In genomic region chr10:88113232-88113631, GRCh38 we compare ENCODE assay signal across 16 cellular contexts.
DNase-seq lines count a peak whose midpoint lies in the region; ATAC-seq, FAIRE-seq and TF ChIP-seq lines count a peak whose summit lies in the region.
"Had no signal": no experiment of that assay in that cellular context is flagged by ENCODE, and none has a peak within 500 bp of the region (broad histone marks: within the 10 kb centered on the region; RNA-seq: fewer than 3 reads in every experiment).

No MANE protein-coding gene starts in this region.

- intact Hi-C loops in HepG2 (cut with micrococcal nuclease; ENCODE audit: unreplicated experiment), result loop anchor here (10.0 kb wide), 3 partner anchors 138 to 442 kb away; no protein-coding TSS in a partner anchor

- WGBS in H1 (ENCODE audit: extremely low coverage in 1 of 2, insufficient coverage in 1 of 2, insufficient read length in 1 of 2, insufficient replicate concordance in 2 of 2, low coverage in 1 of 2, low lambda C conversion rate in 2 of 2, missing lambda C conversion rate in 1 of 2), 2 experiments, result 89% methylated on average over 1 of the region's 1 CpG; no CpG with 5 or more reads in 1 of the 2 experiments
- WGBS in HepG2 (ENCODE audit: low lambda C conversion rate), result 89% methylated on average over 1 of the region's 1 CpG

- H4K5ac ChIP-seq in H1 (ENCODE audit: insufficient read length, low read depth, low read length), result no peak overlapping the region

- no peak overlapping the region for H2AK5ac ChIP-seq in H1 (ENCODE audit: low read depth, low read length)

- H4K91ac ChIP-seq in H1 (replicated peaks; ENCODE audit: insufficient read length, low read length), result no peak overlapping the region

- no peak overlapping the region for H3K23ac ChIP-seq in H1 (ENCODE audit: insufficient read length)

- BruUV-seq in HepG2 (replicated peaks; lab: Mats Ljungman, UMichigan), result no TSS peak

- no peak overlapping the region for H2BK12ac ChIP-seq in H1 (ENCODE audit: low read depth, low read length)

- no peaks in the 10 kb centered on the region for H3K36me3 ChIP-seq in H1 (ENCODE audit: control insufficient read depth in 2 of 4, insufficient read depth in 4 of 4, low read length in 3 of 4)
- no peaks in the 10 kb centered on the region for H3K36me3 ChIP-seq in subcutaneous abdominal adipose tissue (ENCODE audit: control insufficient read depth in 5 of 5, insufficient read depth in 5 of 5, low read length in 5 of 5)
- no peaks in the 10 kb centered on the region for H3K36me3 ChIP-seq in WERI-Rb-1
- no peaks in the 10 kb centered on the region for H3K36me3 ChIP-seq in HepG2 (replicated peaks in 1 of 2; ENCODE audit: control insufficient read depth in 1 of 2, insufficient read depth in 2 of 2, low read length in 2 of 2)
- H3K36me3 ChIP-seq: upper lobe of right lung had no signal

- no peak overlapping the region for H3K14ac ChIP-seq in H1 (ENCODE audit: insufficient read length)

- no peak overlapping the region for H2BK15ac ChIP-seq in H1 (ENCODE audit: low read length)

- POLR2A ChIA-PET in H1 (lab: Charles Lee; ENCODE audit: partially characterized antibody) (no interaction called here), HepG2 (lab: Yijun Ruan, JAX) (no interaction called here)

- in situ Hi-C loops in KBM-7 (cut with MboI; ENCODE audit: low pct_unique_long_range_greater_than_20kb, low sequenced_read_pairs), result no loop called here
- in situ Hi-C loops in HepG2 (cut with HindIII; ENCODE audit: extremely low pct_ligation_motif_present, low pct_unique_long_range_greater_than_20kb), result loop anchor here (5.0 to 25.0 kb wide), 2 partner anchors 251 to 451 kb away; partner anchors contain the start of genes KLLN, PAPSS2 and PTEN

- DNase-seq in SIG-M5 treated with dmso at 0.1 percent for 504 hours (lab: John Stamatoyannopoulos, UW; ENCODE audit: unreplicated experiment) (peak; percentile 20), SIG-M5 (lab: John Stamatoyannopoulos, UW) (no peak), KBM-7 (peak; percentile 71), H1 (ENCODE audit: low read depth in 1 of 2, low spot score in 2 of 2) (no peak), WERI-Rb-1 (no peak), HepG2 (ENCODE audit: low spot score) (no peak)
- DNase-seq in activated CD4-positive, CD25-positive, alpha-beta regulatory T cell treated with anti-CD3 and anti-CD28 coated beads, Interleukin-2, amount 50 U/mL, for 72 hours, result no peak
- DNase-seq: activated naive CD4-positive, alpha-beta T cell treated with anti-CD3 and anti-CD28 coated beads, Interleukin-2, amount 50 U/mL, for 16 hours; dorsolateral prefrontal cortex; mammary epithelial cell; NCI-H2171; upper lobe of right lung had no signal

- H3K4me3 ChIP-seq in H1 (ENCODE audit: extremely low read depth in 1 of 4, insufficient read depth in 2 of 4, low read depth in 3 of 4, low read length in 4 of 4) (no peak overlapping the region), subcutaneous abdominal adipose tissue (ENCODE audit: low read depth in 1 of 5, low read length in 5 of 5) (no peak overlapping the region), WERI-Rb-1 (ENCODE audit: low read depth, low read length) (no peak overlapping the region), HepG2 (replicated peaks in 1 of 3; ENCODE audit: insufficient read depth in 1 of 3, low read depth in 2 of 3, low read length in 3 of 3) (no peak overlapping the region)
- H3K4me3 ChIP-seq: dorsolateral prefrontal cortex, upper lobe of right lung had no signal

- H2AFZ ChIP-seq in H1 (ENCODE audit: low read length), result no peak overlapping the region
- no peak overlapping the region for H2AFZ ChIP-seq in HepG2 (ENCODE audit: low read length)

- H4K20me1 ChIP-seq in H1 (replicated peaks in 1 of 2; ENCODE audit: control insufficient read depth in 1 of 2, insufficient read depth in 2 of 2, low read length in 2 of 2), result no peaks in the 10 kb centered on the region
- H4K20me1 ChIP-seq in HepG2 (ENCODE audit: insufficient read depth, low read length), result no peaks in the 10 kb centered on the region

- no peak overlapping the region for H3K56ac ChIP-seq in H1 (replicated peaks; ENCODE audit: insufficient read length, low read depth, low read length)

- H3K27ac ChIP-seq in H1 (ENCODE audit: low read depth, low read length) (no peak overlapping the region), subcutaneous abdominal adipose tissue (ENCODE audit: low read depth, low read length) (peak overlapping the region; percentile 21), WERI-Rb-1 (no peak overlapping the region), HepG2 (ENCODE audit: extremely low read length, insufficient read depth, low read length) (no peak overlapping the region)
- H3K27ac ChIP-seq: 22Rv1, dorsolateral prefrontal cortex, RWPE1, upper lobe of right lung had no signal

- H3K9me3 ChIP-seq in H1 (ENCODE audit: insufficient read depth in 2 of 2, low read depth in 1 of 2, low read length in 1 of 2), result no peaks in the 10 kb centered on the region
- no peaks in the 10 kb centered on the region for H3K9me3 ChIP-seq in subcutaneous abdominal adipose tissue (ENCODE audit: control insufficient read depth in 5 of 5, low read length in 5 of 5)
- peaks cover 2% of the 10 kb centered on the region for H3K9me3 ChIP-seq in WERI-Rb-1 (ENCODE audit: severe bottlenecking)
- no peaks in the 10 kb centered on the region for H3K9me3 ChIP-seq in HepG2 (ENCODE audit: low read length)
- H3K9me3 ChIP-seq: upper lobe of right lung had no signal

- FAIRE-seq in H1 (lab: Jason Lieb, UNC) (no peak), HepG2 (lab: Jason Lieb, UNC) (no peak)
- FAIRE-seq: HTR-8/SVneo had no signal

- H3K4me2 ChIP-seq in H1 (ENCODE audit: insufficient read depth in 1 of 2, low read depth in 2 of 2, low read length in 2 of 2) (no peak overlapping the region), HepG2 (ENCODE audit: low read depth, low read length) (no peak overlapping the region)

- CTCF ChIA-PET in H1 (lab: Charles Lee; ENCODE audit: partially characterized antibody) (interaction anchor here (0.8 to 2.4 kb wide), 17 partner anchors 11 to 279 kb away, joined by 3 to 11 read pairs (median 4); no protein-coding TSS in a partner anchor), HepG2 (lab: Yijun Ruan, JAX; ENCODE audit: low intra/inter-chr PET ratio, low total read pairs) (no interaction called here)

- TF ChIP-seq EP300 in H1 (IDR thresholded peaks at IDR 0.05; ENCODE audit: borderline replicate concordance in 1 of 2, low read depth in 2 of 2, low read length in 2 of 2), result no peak
- no peak for TF ChIP-seq EP300 in HepG2 (IDR thresholded peaks at IDR 0.05; ENCODE audit: low read depth in 2 of 2, low read length in 2 of 2)
- no peak for TF ChIP-seq EP300 in HepG2 (CRISPR knock-in tag; IDR thresholded peaks at IDR 0.05; ENCODE audit: borderline replicate concordance)

- H2BK120ac ChIP-seq in H1 (replicated peaks; ENCODE audit: low read depth, low read length), result no peak overlapping the region

- no peaks in the 10 kb centered on the region for H3K27me3 ChIP-seq in H1 (replicated peaks in 1 of 4; ENCODE audit: control insufficient read depth in 3 of 4, extremely low read depth in 1 of 4, insufficient read depth in 3 of 4, low read length in 3 of 4)
- no peaks in the 10 kb centered on the region for H3K27me3 ChIP-seq in subcutaneous abdominal adipose tissue (ENCODE audit: control insufficient read depth in 5 of 5, insufficient read depth in 4 of 5, low read length in 5 of 5)
- no peaks in the 10 kb centered on the region for H3K27me3 ChIP-seq in WERI-Rb-1 (ENCODE audit: insufficient read depth, low read depth, severe bottlenecking)
- H3K27me3 ChIP-seq in HepG2 (ENCODE audit: control insufficient read depth in 1 of 2, insufficient read depth in 2 of 2, low read length in 2 of 2), result no peaks in the 10 kb centered on the region; a peak in 2 of 5 replicates
- H3K27me3 ChIP-seq: dorsolateral prefrontal cortex, upper lobe of right lung had no signal

- no peaks in the 10 kb centered on the region for H3K79me1 ChIP-seq in H1 (ENCODE audit: low read depth, low read length)

- no peaks in the 10 kb centered on the region for H3K23me2 ChIP-seq in H1 (ENCODE audit: low read depth, low read length)

- no peak for TF ChIP-seq POLR2A in H1 (IDR thresholded peaks at IDR 0.05; ENCODE audit: control extremely low read depth in 1 of 2, low read depth in 2 of 2, low read length in 2 of 2)
- TF ChIP-seq POLR2A in HepG2 (IDR thresholded peaks at IDR 0.05; ENCODE audit: insufficient read depth in 1 of 2, low read depth in 2 of 2, low read length in 2 of 2), result no peak

- H2BK20ac ChIP-seq in H1 (ENCODE audit: low read length), result peak overlapping the region; percentile 44; the same call in 1 of the 2 replicates

- TF ChIP-seq CTCF in H1 (IDR thresholded peaks at IDR 0.05; ENCODE audit: control extremely low read depth in 1 of 3, insufficient read depth in 1 of 3, low read depth in 1 of 3, low read length in 3 of 3) (no peak), WERI-Rb-1 (IDR thresholded peaks at IDR 0.05; ENCODE audit: low read depth, low read length) (no peak), HepG2 (CRISPR knock-in tag; IDR thresholded peaks at IDR 0.05) (no peak)

- no peak for TF ChIP-seq RAD21 in H1 (IDR thresholded peaks at IDR 0.05 in 1 of 2, conservative IDR thresholded peaks at IDR 0.05 in 1 of 2; ENCODE audit: low read depth in 2 of 2, low read length in 2 of 2)
- TF ChIP-seq RAD21 in HepG2 (CRISPR knock-in tag; IDR thresholded peaks at IDR 0.05), result no peak

- H2BK5ac ChIP-seq in H1 (ENCODE audit: low read depth, low read length), result no peak overlapping the region

- no peak overlapping the region for H3K18ac ChIP-seq in H1 (ENCODE audit: extremely low read depth, low read length)

- H3K4ac ChIP-seq in H1 (replicated peaks; ENCODE audit: insufficient read length, low read depth, low read length), result no peak overlapping the region

- ATAC-seq in HepG2, result no peak
- ATAC-seq: upper lobe of right lung had no signal

- H3K4me1 ChIP-seq in H1 (replicated peaks in 1 of 4; ENCODE audit: control insufficient read depth in 3 of 4, insufficient read depth in 4 of 4, low read length in 3 of 4), result no peaks in the 10 kb centered on the region; a peak in 2 of 7 replicates
- H3K4me1 ChIP-seq in subcutaneous abdominal adipose tissue (ENCODE audit: control insufficient read depth in 5 of 5, insufficient read depth in 5 of 5, low read length in 5 of 5), result peaks cover 0 to 21% (median 16%) of the 10 kb centered on the region in 5 donors
- H3K4me1 ChIP-seq in HepG2 (ENCODE audit: insufficient read depth, low read length), result 0 out of 2 replicates have a peak, but pooled peaks cover 5% of the 10 kb centered on the region

- H4K8ac ChIP-seq in H1 (ENCODE audit: extremely low read depth, insufficient read depth, low read length), result no peak overlapping the region

- no peak overlapping the region for H3K9ac ChIP-seq in H1 (replicated peaks in 1 of 4; ENCODE audit: extremely low read depth in 1 of 4, low read depth in 3 of 4, low read length in 3 of 4)
- no peak overlapping the region for H3K9ac ChIP-seq in subcutaneous abdominal adipose tissue (ENCODE audit: low read length in 5 of 5)
- H3K9ac ChIP-seq in HepG2 (ENCODE audit: insufficient read depth, low read depth, low read length), result no peak overlapping the region

- H3K79me2 ChIP-seq in H1 (ENCODE audit: control insufficient read depth in 1 of 2, insufficient read depth in 2 of 2, low read length in 2 of 2), result no peaks in the 10 kb centered on the region
- no peaks in the 10 kb centered on the region for H3K79me2 ChIP-seq in HepG2 (ENCODE audit: insufficient read depth, low read length)

TF ChIP-seq in H1, 55 proteins besides CTCF, POLR2A, EP300 and RAD21 (continues in another document):
- no peak for TF ChIP-seq MAFK (IDR thresholded peaks at IDR 0.05; ENCODE audit: low read depth, low read length)

TF ChIP-seq in HepG2, 621 proteins besides CTCF, POLR2A, EP300 and RAD21 (continues in another document):
- TF ChIP-seq THAP11 (CRISPR knock-in tag; IDR thresholded peaks at IDR 0.05), result no peak

Comparison
In these comparisons a context has a peak if more than half of its experiments do, and no peak if none do; other contexts are left out.
1. DNase-seq: peak in SIG-M5 treated with dmso at 0.1 percent for 504 hours (single experiment) and KBM-7 (single experiment); none in SIG-M5 (single experiment), H1 (0 of 2), WERI-Rb-1 (single experiment), activated CD4-positive, CD25-positive, alpha-beta regulatory T cell treated with anti-CD3 and anti-CD28 coated beads, Interleukin-2, amount 50 U/mL, for 72 hours (single experiment) and HepG2 (single experiment).